Comparison of ENCODE assay signal across 21 cellular contexts in genomic region chr5:159002201-159002600, GRCh38.
A peak's percentile ranks its signal among the peaks of the same experiment; 100 is the strongest.
DNase-seq lines count a peak whose midpoint lies in the region; ATAC-seq, FAIRE-seq and TF ChIP-seq lines count a peak whose summit lies in the region.
"Had no signal": no experiment of that assay in that cellular context is flagged by ENCODE, and none has a peak within 500 bp of the region (broad histone marks: within the 10 kb centered on the region; RNA-seq: fewer than 3 reads in every experiment).

No MANE protein-coding gene starts in this region.

- H3K4me1 Mint-ChIP-seq in type B pancreatic cell (ENCODE audit: unreplicated experiment): peaks cover 16% of the 10 kb centered on the region
- H3K4me1 Mint-ChIP-seq: GM23338 had no signal

- no peak overlapping the region for H3K27ac ChIP-seq in A549
- H3K27ac ChIP-seq in BLaER1 treated with 17β-estradiol and CSF1 and Interleukin-3, amounts not matched to agents 10 nM and 100 nM: no peak overlapping the region
- peak overlapping the region; percentile 9 to 25 (median 14) for H3K27ac ChIP-seq in gastrocnemius medialis

- peaks cover 6% of the 10 kb centered on the region for H3K27me3 Mint-ChIP-seq in type B pancreatic cell

- in situ Hi-C loops in gastrocnemius medialis (cut with MboI; ENCODE audit: low sequenced_read_pairs in 4 of 4): no loop called here

- CTCF ChIA-PET in A549 (lab: Yijun Ruan, JAX): interaction anchor here (0.7 to 1.1 kb wide), 3 partner anchors 11 to 68 kb away, joined by 3 read pairs; no protein-coding TSS in a partner anchor

- no peak for TF ChIP-seq RAD21 in A549 (conservative IDR thresholded peaks at IDR 0.05 in 1 of 2, IDR thresholded peaks at IDR 0.05 in 1 of 2)

- H3K9me3 ChIP-seq in A549 (no peaks in the 10 kb centered on the region), gastrocnemius medialis (no peaks in the 10 kb centered on the region)
- H3K9me3 ChIP-seq in BLaER1 treated with 17β-estradiol and CSF1 and Interleukin-3, amounts not matched to agents 10 nM and 100 nM (replicated peaks in 1 of 11): no peaks in the 10 kb centered on the region
- H3K9me3 ChIP-seq: BE2C, SK-N-SH had no signal

- H3K4me2 ChIP-seq in A549: peak overlapping the region; percentile 60; the same call in 2 of the 3 replicates
- H3K4me2 ChIP-seq in BLaER1 treated with 17β-estradiol and CSF1 and Interleukin-3, amounts not matched to agents 10 nM and 100 nM: peak overlapping the region in 8 of 11 experiments; percentile 9 to 65 (median 40); a peak in 9 of 22 replicates
- H3K4me2 ChIP-seq: GM23338, SK-N-SH had no signal

- H3K9me3 Mint-ChIP-seq in type B pancreatic cell: no peaks in the 10 kb centered on the region
- H3K9me3 Mint-ChIP-seq: CD8-positive, alpha-beta T cell; GM23338 had no signal

- no peak overlapping the region for H3K9ac ChIP-seq in BLaER1 treated with 17β-estradiol and CSF1 and Interleukin-3, amounts not matched to agents 10 nM and 100 nM
- H3K9ac ChIP-seq: SK-N-SH had no signal

- no peak overlapping the region for H3K27ac Mint-ChIP-seq in type B pancreatic cell
- H3K27ac Mint-ChIP-seq: CD8-positive, alpha-beta T cell; GM23338 had no signal

- no peak overlapping the region for H3K4me3 ChIP-seq in A549
- H3K4me3 ChIP-seq in BLaER1 treated with 17β-estradiol and CSF1 and Interleukin-3, amounts not matched to agents 10 nM and 100 nM: no peak overlapping the region
- H3K4me3 ChIP-seq in gastrocnemius medialis: no peak overlapping the region
- H3K4me3 ChIP-seq: GM23338 had no signal

- TF ChIP-seq CTCF in A549 (IDR thresholded peaks at IDR 0.05): no peak
- no peak for TF ChIP-seq CTCF in gastrocnemius medialis (IDR thresholded peaks at IDR 0.05 in 4 of 5, conservative IDR thresholded peaks at IDR 0.05 in 1 of 5)
- TF ChIP-seq CTCF in type B pancreatic cell (conservative IDR thresholded peaks at IDR 0.05): no peak

- intact Hi-C loops in gastrocnemius medialis (cut with DNase I; ENCODE audit: low total_unique reads) (no loop called here), sciatic nerve (cut with DNase I) (no loop called here)

- FAIRE-seq in A549 (lab: Jason Lieb, UNC): no peak
- FAIRE-seq: D721Med, G401.6 had no signal

- peaks cover 4% of the 10 kb centered on the region for H3K36me3 Mint-ChIP-seq in type B pancreatic cell
- H3K36me3 Mint-ChIP-seq: CD8-positive, alpha-beta T cell had no signal

- POLR2A ChIA-PET in A549 (lab: Yijun Ruan, JAX): no interaction called here

- no peak for TF ChIP-seq POLR2A in A549 (IDR thresholded peaks at IDR 0.05; ENCODE audit: low read length)
- no peak for TF ChIP-seq POLR2A in gastrocnemius medialis (IDR thresholded peaks at IDR 0.05)

- peaks cover 0 to 99% (median 61%) of the 10 kb centered on the region in 11 experiments; a peak in 13 of 22 replicates for H3K36me3 ChIP-seq in BLaER1 treated with 17β-estradiol and CSF1 and Interleukin-3, amounts not matched to agents 10 nM and 100 nM
- H3K36me3 ChIP-seq in gastrocnemius medialis: no peaks in the 10 kb centered on the region
- H3K36me3 ChIP-seq: BE2C had no signal

- ATAC-seq in A549 (no peak), gastrocnemius medialis (no peak), sciatic nerve (no peak)
- ATAC-seq: CD8-positive, alpha-beta T cell; GM23338; HCT116 had no signal

- 70% methylated on average over 4 of the region's 4 CpGs for WGBS in A549 (ENCODE audit: missing lambda C conversion rate)

- TF ChIP-seq EP300 in A549 (IDR thresholded peaks at IDR 0.05): no peak

- H3K4me3 Mint-ChIP-seq in type B pancreatic cell: no peak overlapping the region
- H3K4me3 Mint-ChIP-seq: CD8-positive, alpha-beta T cell; GM23338 had no signal

- H4K20me1 ChIP-seq in BLaER1 treated with 17β-estradiol and CSF1 and Interleukin-3, amounts not matched to agents 10 nM and 100 nM: peaks cover 0 to 100% (median 57%) of the 10 kb centered on the region in 11 experiments; a peak in 13 of 22 replicates

- DNase-seq in A549 (ENCODE audit: low read depth in 1 of 2, low spot score in 1 of 2): no peak
- DNase-seq in dermis blood vessel endothelial cell: peak; percentile 62
- DNase-seq in gastrocnemius medialis: no peak
- no peak for DNase-seq in type B pancreatic cell (ENCODE audit: extremely low spot score, unreplicated experiment)
- no peak for DNase-seq in sciatic nerve (ENCODE audit: low spot score)
- no peak for DNase-seq in ecto neural progenitor cell (ENCODE audit: low spot score)
- DNase-seq: BE2C; CD8-positive, alpha-beta T cell; DMS79 treated with DMSO at 0.1 percent for 48 hours; IMR-90; NCI-H1436; NCI-H2029 treated with DMSO at 0.1 percent for 48 hours; NCI-H524 treated with DMSO at 0.1 percent for 48 hours; NK-92 treated with Interleukin-12 subunit alpha and Interleukin-12 subunit beta, amount 100 ng/mL, for 24 hours; SHP77; SK-N-SH had no signal

- H3K4me1 ChIP-seq in A549: peaks cover 29% of the 10 kb centered on the region
- peaks cover 48 to 97% (median 78%) of the 10 kb centered on the region in 10 experiments for H3K4me1 ChIP-seq in BLaER1 treated with 17β-estradiol and CSF1 and Interleukin-3, amounts not matched to agents 10 nM and 100 nM
- H3K4me1 ChIP-seq in gastrocnemius medialis: peaks cover 0 to 33% of the 10 kb centered on the region in 2 donors

- no peaks in the 10 kb centered on the region for H3K27me3 ChIP-seq in BLaER1 treated with 17β-estradiol and CSF1 and Interleukin-3, amounts not matched to agents 10 nM and 100 nM
- H3K27me3 ChIP-seq in gastrocnemius medialis: no peaks in the 10 kb centered on the region
- H3K27me3 ChIP-seq: BE2C had no signal

TF ChIP-seq in A549, 52 proteins besides CTCF, POLR2A, EP300 and RAD21:
- no peak for TF ChIP-seq TFCP2L1 (CRISPR knock-in tag; IDR thresholded peaks at IDR 0.05)
- no peak for TF ChIP-seq ELK1 (IDR thresholded peaks at IDR 0.05; ENCODE audit: low read depth, low read length)
- no peak for TF ChIP-seq USF2 (IDR thresholded peaks at IDR 0.05)
- no peak for TF ChIP-seq REST (IDR thresholded peaks at IDR 0.05)
- TF ChIP-seq FOSB (CRISPR knock-in tag; IDR thresholded peaks at IDR 0.05): no peak
- TF ChIP-seq FOXS1 (CRISPR knock-in tag; IDR thresholded peaks at IDR 0.05): no peak
- no peak for TF ChIP-seq MYC (IDR thresholded peaks at IDR 0.05; ENCODE audit: borderline replicate concordance, low read length)
- no peak for TF ChIP-seq RCOR1 (IDR thresholded peaks at IDR 0.05; ENCODE audit: low read depth, low read length)
- no peak for TF ChIP-seq SMC3 (IDR thresholded peaks at IDR 0.05)
- TF ChIP-seq JUN (IDR thresholded peaks at IDR 0.05): no peak
- no peak for TF ChIP-seq BCL3 (IDR thresholded peaks at IDR 0.05)
- no peak for TF ChIP-seq JUNB (IDR thresholded peaks at IDR 0.05)
- no peak for TF ChIP-seq RARB (CRISPR knock-in tag; IDR thresholded peaks at IDR 0.05)

Comparison
In these comparisons a context has a peak if more than half of its experiments do, and no peak if none do; other contexts are left out.
1. H3K27ac ChIP-seq: peak in gastrocnemius medialis (4 of 4); none in A549 (0 of 2) and BLaER1 treated with 17β-estradiol and CSF1 and Interleukin-3, amounts not matched to agents 10 nM and 100 nM (0 of 11).